Comparison of ENCODE assay signal across 11 cellular contexts in genomic region chr4:151952137-151952536, GRCh38.
"Had no signal": no experiment of that assay in that cellular context is flagged by ENCODE, and none has a peak within 500 bp of the region (broad histone marks: within the 10 kb centered on the region; RNA-seq: fewer than 3 reads in every experiment).

No MANE protein-coding gene starts in this region.

- DNase-seq: esophagus squamous epithelium; foreskin fibroblast; hippocampal formation; mesendoderm; naive thymus-derived CD8-positive, alpha-beta T cell; right cardiac atrium; small intestine; stimulated activated CD4-positive, alpha-beta T cell treated with anti-CD3 and anti-CD28 coated beads, Interleukin-12 subunit alpha, Interleukin-12 subunit beta, amount 100 ng/mL, for 4 hours; stimulated activated naive CD4-positive, alpha-beta T cell treated with Interleukin-2 at 50 U/mL for 16 hours; thyroid gland had no signal

- H3K9me3 ChIP-seq: neutrophil, thyroid gland had no signal

- H3K27me3 ChIP-seq: esophagus squamous epithelium, neutrophil, thyroid gland had no signal

- H3K4me1 ChIP-seq: esophagus squamous epithelium, thyroid gland had no signal

- H3K4me3 ChIP-seq: esophagus squamous epithelium, thyroid gland had no signal

- H3K36me3 ChIP-seq: esophagus squamous epithelium, neutrophil, thyroid gland had no signal

- H3K27ac ChIP-seq: esophagus squamous epithelium, neutrophil, thyroid gland had no signal

- ATAC-seq: naive thymus-derived CD8-positive, alpha-beta T cell; right cardiac atrium had no signal
